11 cellular contexts compared by ENCODE assay signal in genomic region chr1:98325646-98326441, GRCh38.
DNase-seq lines count a peak whose midpoint lies in the region; ATAC-seq and TF ChIP-seq lines count a peak whose summit lies in the region.
"Had no signal": no experiment of that assay in that cellular context is flagged by ENCODE, and none has a peak within 500 bp of the region (broad histone marks: within the 10 kb centered on the region; RNA-seq: fewer than 3 reads in every experiment).

No MANE protein-coding gene starts in this region.

- H3K27ac ChIP-seq in tibial nerve, result peak overlapping the region in 2 of 4 donors; percentile 25 to 68

- H3K27me3 ChIP-seq in tibial nerve, result no peaks in the 10 kb centered on the region

- no peak for TF ChIP-seq CTCF in tibial nerve (IDR thresholded peaks at IDR 0.05)

- TF ChIP-seq EP300 in Ishikawa (IDR thresholded peaks at IDR 0.05; ENCODE audit: borderline replicate concordance) (no peak), tibial nerve (IDR thresholded peaks at IDR 0.05) (peak in 1 of 2 donors; percentile 27)

- DNase-seq in astrocyte of the hippocampus (ENCODE audit: low read depth, low spot score), result peak; percentile 92
- DNase-seq in islet precursor cell, result peak; percentile 74
- DNase-seq in tibial nerve (ENCODE audit: low spot score in 2 of 2), result peak; percentile 58 to 64
- no peak for DNase-seq in cerebellum (ENCODE audit: low spot score)
- no peak for DNase-seq in NCI-H526 treated with DMSO at 0.1 percent for 48 hours (lab: John Stamatoyannopoulos, UW)
- DNase-seq: activated CD4-positive, alpha-beta T cell treated with anti-CD3 and anti-CD28 coated beads, Interleukin-2, amount 10 ng/mL, durations not matched to agents 7 days and 5 days; cerebellar nuclear complex; naive B cell; NCI-H510A had no signal

- TF ChIP-seq RAD21 in Ishikawa (IDR thresholded peaks at IDR 0.05; ENCODE audit: low read depth), result no peak

- no peaks in the 10 kb centered on the region for H3K9me3 ChIP-seq in tibial nerve

- 59 to 62% methylated on average over 7 of the region's 7 CpGs for WGBS in tibial nerve, 2 donors

- no peak overlapping the region for H3K4me3 ChIP-seq in tibial nerve

- no peaks in the 10 kb centered on the region for H3K36me3 ChIP-seq in tibial nerve

- TF ChIP-seq POLR2A in tibial nerve (IDR thresholded peaks at IDR 0.05), result no peak

- no peak for ATAC-seq in GM18498 (IDR thresholded peaks at IDR 0.05; ENCODE audit: unreplicated experiment)

- peaks cover 0 to 54% (median 16%) of the 10 kb centered on the region in 4 donors for H3K4me1 ChIP-seq in tibial nerve

TF ChIP-seq in Ishikawa, 13 proteins besides CTCF, POLR2A, EP300 and RAD21:
- TF ChIP-seq YY1 (IDR thresholded peaks at IDR 0.05; ENCODE audit: low read depth), result no peak
- no peak for TF ChIP-seq CEBPB (IDR thresholded peaks at IDR 0.05)
- peak; percentile 67 for TF ChIP-seq NFIC (IDR thresholded peaks at IDR 0.05)
- TF ChIP-seq MAX (IDR thresholded peaks at IDR 0.05), result peak; percentile 49; the same call in 1 of the 2 replicates
- no peak for TF ChIP-seq TAF1 (IDR thresholded peaks at IDR 0.05; ENCODE audit: low read depth)
- TF ChIP-seq TCF12 (IDR thresholded peaks at IDR 0.05; ENCODE audit: low read depth), result 0 out of 2 replicates have a peak, but pooled peaks have one; percentile 14

Comparison
In these comparisons a context has a peak if more than half of its experiments do, and no peak if none do; other contexts are left out.
1. DNase-seq: peak in astrocyte of the hippocampus (single experiment), islet precursor cell (single experiment) and tibial nerve (2 of 2); none in cerebellum (single experiment) and NCI-H526 treated with DMSO at 0.1 percent for 48 hours (single experiment).